Comparison of ENCODE assay signal across 9 cellular contexts in the genomic region with DNA sequence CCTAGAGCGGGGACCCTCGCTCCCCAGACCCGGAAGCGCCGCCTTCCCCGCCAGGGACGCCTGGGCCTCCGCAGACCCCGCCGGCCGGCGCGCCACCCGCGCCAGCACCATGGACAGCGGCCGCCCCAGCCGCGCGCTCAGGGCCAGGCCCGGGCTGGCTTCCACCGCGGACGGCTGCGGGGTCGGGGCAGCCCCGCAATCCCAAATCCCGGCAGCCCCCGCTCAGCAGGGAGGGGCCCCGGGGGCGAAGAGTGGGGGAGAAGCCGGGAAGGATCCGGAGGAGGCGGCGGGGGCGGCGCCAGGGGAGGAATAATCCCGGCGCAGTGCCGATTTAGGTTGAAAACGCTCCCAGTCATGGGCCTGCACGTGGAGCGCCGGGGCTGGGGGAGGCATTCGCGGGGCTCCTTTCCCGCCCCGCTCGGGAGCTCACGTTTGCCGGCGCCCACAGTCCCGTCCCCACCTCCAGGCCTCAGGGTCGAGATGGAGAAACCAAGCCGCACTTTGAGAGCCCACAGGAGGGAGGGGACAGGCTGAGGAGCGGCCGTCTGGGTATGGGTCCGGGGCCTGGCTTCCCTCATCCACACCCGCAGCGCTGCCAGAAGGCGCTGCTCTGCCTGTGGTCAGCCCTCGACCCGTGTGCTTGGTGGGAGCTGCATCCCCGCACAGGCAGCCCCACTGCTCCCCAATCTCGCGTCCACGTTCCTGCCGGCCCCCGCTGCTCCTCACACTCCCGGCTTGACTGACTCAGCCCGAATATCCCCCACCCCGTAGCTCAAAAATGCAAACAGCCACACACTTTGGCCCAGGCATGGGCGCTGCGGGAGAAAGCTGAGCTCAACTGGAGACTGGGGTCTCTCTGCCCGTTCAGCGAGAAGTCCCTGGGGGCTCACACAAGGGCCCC. TPM values are rescaled to one million over a fixed set of nuclear protein-coding genes. Genes with fewer than 3 reads are reported as not detected.
DNase-seq lines count a peak whose midpoint lies in the region; ATAC-seq, FAIRE-seq and TF ChIP-seq lines count a peak whose summit lies in the region.
"Had no signal": no experiment of that assay in that cellular context is flagged by ENCODE, and none has a peak within 500 bp of the region (broad histone marks: within the 10 kb centered on the region; RNA-seq: fewer than 3 reads in every experiment).

No MANE protein-coding gene starts in this region.

- H3K4me3 Mint-ChIP-seq in activated CD4-positive, alpha-beta memory T cell treated with anti-CD3 and anti-CD28 coated beads for 36 hours, result no peak overlapping the region
- H3K4me3 Mint-ChIP-seq: T-helper 1 cell treated with Interleukin-12 subunit alpha and Interleukin-12 subunit beta and Interleukin-4 antibody, amounts not matched to agents 30 μg/mL and 1 μg/mL, for 36 hours had no signal

- H3K27me3 Mint-ChIP-seq in activated CD4-positive, alpha-beta memory T cell treated with anti-CD3 and anti-CD28 coated beads for 36 hours, result peaks cover 21% of the 10 kb centered on the region

- no peak overlapping the region for H3K27ac ChIP-seq in gastroesophageal sphincter

- peak; percentile 64 to 71 for ATAC-seq in activated CD4-positive, CD25-positive, alpha-beta regulatory T cell treated with anti-CD3 and anti-CD28 coated beads, Interleukin-2, amount 50 U/mL, for 24 hours
- peak; percentile 67 for ATAC-seq in gastroesophageal sphincter
- no peak for ATAC-seq in GM18858 (IDR thresholded peaks at IDR 0.05; ENCODE audit: unreplicated experiment)
- ATAC-seq in GM18868 (IDR thresholded peaks at IDR 0.05; ENCODE audit: unreplicated experiment), result no peak

- POLR2A ChIA-PET in activated CD4-positive, alpha-beta memory T cell treated with anti-CD3 and anti-CD28 coated beads for 36 hours (lab: Charles Lee), result interaction anchor here (1.2 kb wide), 1 partner anchor 10 kb away, joined by 3 read pairs; no protein-coding TSS in a partner anchor

- CTCF ChIA-PET in activated CD4-positive, alpha-beta memory T cell treated with anti-CD3 and anti-CD28 coated beads for 36 hours (lab: Charles Lee), result interaction anchor here (2.0 kb wide), 1 partner anchor 84 kb away, joined by 5 read pairs; no protein-coding TSS in a partner anchor

- no peak for TF ChIP-seq EP300 in gastroesophageal sphincter (IDR thresholded peaks at IDR 0.05)

- H3K4me3 ChIP-seq in gastroesophageal sphincter, result no peak overlapping the region

- FAIRE-seq in HTR-8/SVneo (lab: Jason Lieb, UNC), result no peak

- no peaks in the 10 kb centered on the region for H3K9me3 Mint-ChIP-seq in activated CD4-positive, alpha-beta memory T cell treated with anti-CD3 and anti-CD28 coated beads for 36 hours
- H3K9me3 Mint-ChIP-seq: T-helper 1 cell treated with Interleukin-12 subunit alpha and Interleukin-12 subunit beta and Interleukin-4 antibody, amounts not matched to agents 30 μg/mL and 1 μg/mL, for 36 hours had no signal

- H3K4me1 ChIP-seq in gastroesophageal sphincter, result peaks cover 0 to 24% (median 3%) of the 10 kb centered on the region in 3 donors

- H3K27me3 ChIP-seq in gastroesophageal sphincter, result peaks cover 100% of the 10 kb centered on the region

- no CpG with 5 or more reads among the region's 76 CpGs for WGBS in gastroesophageal sphincter (ENCODE audit: low coverage in 1 of 2), 2 donors

- TF ChIP-seq CTCF in gastroesophageal sphincter (IDR thresholded peaks at IDR 0.05), result no peak

- TF ChIP-seq POLR2A in gastroesophageal sphincter (IDR thresholded peaks at IDR 0.05), result no peak

- no peaks in the 10 kb centered on the region for H3K9me3 ChIP-seq in gastroesophageal sphincter

- no peaks in the 10 kb centered on the region for H3K36me3 Mint-ChIP-seq in activated CD4-positive, alpha-beta memory T cell treated with anti-CD3 and anti-CD28 coated beads for 36 hours

- intact Hi-C loops in activated CD4-positive, alpha-beta memory T cell treated with anti-CD3 and anti-CD28 coated beads for 36 hours (cut with micrococcal nuclease), result no loop called here

- no peak overlapping the region for H3K27ac Mint-ChIP-seq in activated CD4-positive, alpha-beta memory T cell treated with anti-CD3 and anti-CD28 coated beads for 36 hours
- H3K27ac Mint-ChIP-seq: T-helper 1 cell treated with Interleukin-12 subunit alpha and Interleukin-12 subunit beta and Interleukin-4 antibody, amounts not matched to agents 30 μg/mL and 1 μg/mL, for 36 hours had no signal

- no peaks in the 10 kb centered on the region for H3K36me3 ChIP-seq in gastroesophageal sphincter

- no peak for DNase-seq in activated CD4-positive, CD25-positive, alpha-beta regulatory T cell treated with anti-CD3 and anti-CD28 coated beads, Interleukin-2, amount 50 U/mL, for 72 hours
- DNase-seq in activated CD4-positive, alpha-beta memory T cell treated with anti-CD3 and anti-CD28 coated beads for 36 hours, result peak; percentile 52
- DNase-seq in stimulated activated CD4-positive, alpha-beta T cell treated with anti-CD3 and anti-CD28 coated beads, Interleukin-4, amount 100 ng/mL, for 1 hour, result peak; percentile 61
- DNase-seq in HTR-8/SVneo (ENCODE audit: insufficient read length, low spot score), result no peak

- peaks cover 14% of the 10 kb centered on the region for H3K4me1 Mint-ChIP-seq in activated CD4-positive, alpha-beta memory T cell treated with anti-CD3 and anti-CD28 coated beads for 36 hours (ENCODE audit: low read depth)

RNA-seq across cellular contexts. Expression of gene FBXL16, which starts 4.7 kb away (rescaled TPM):
- total RNA-seq in activated CD4-positive, alpha-beta memory T cell treated with anti-CD3 and anti-CD28 coated beads for 36 hours, result 10 to 100 TPM in 1 of 2 experiments, 1 to 10 TPM in 1; 7.7 to 14.1 TPM
- 1 to 10 TPM in 1 of 4 donors, under 1 TPM in 3; 0.27 to 1.4 (median 0.35) TPM for total RNA-seq in gastroesophageal sphincter

RNA-seq across cellular contexts. Expression of gene WDR24, which starts 10.7 kb away (rescaled TPM):
- total RNA-seq in activated CD4-positive, alpha-beta memory T cell treated with anti-CD3 and anti-CD28 coated beads for 36 hours, result 10 to 100 TPM; 17.7 to 18.5 TPM
- total RNA-seq in gastroesophageal sphincter, result 10 to 100 TPM in 1 of 4 donors, 1 to 10 TPM in 3; 8.1 to 16.7 (median 9.6) TPM

RNA-seq across cellular contexts. Expression of gene METRN, which starts 14.0 kb away (rescaled TPM):
- 10 to 100 TPM; 14.6 to 16.0 TPM for total RNA-seq in activated CD4-positive, alpha-beta memory T cell treated with anti-CD3 and anti-CD28 coated beads for 36 hours
- total RNA-seq in gastroesophageal sphincter, result 10 to 100 TPM; 22.6 to 77.7 (median 63.8) TPM

RNA-seq across cellular contexts. Expression of gene JMJD8, which starts 16.8 kb away (rescaled TPM):
- 10 to 100 TPM; 29.8 to 30.3 TPM for total RNA-seq in activated CD4-positive, alpha-beta memory T cell treated with anti-CD3 and anti-CD28 coated beads for 36 hours
- total RNA-seq in gastroesophageal sphincter, result 100 to 1,000 TPM in 1 of 4 donors, 10 to 100 TPM in 3; 70.2 to 109 (median 90.5) TPM

RNA-seq across cellular contexts. Expression of gene ANTKMT, which starts 20.0 kb away (rescaled TPM):
- 10 to 100 TPM; 31.2 to 34.9 TPM for total RNA-seq in activated CD4-positive, alpha-beta memory T cell treated with anti-CD3 and anti-CD28 coated beads for 36 hours
- 10 to 100 TPM; 23.5 to 46.2 (median 31.0) TPM for total RNA-seq in gastroesophageal sphincter

Comparison
In these comparisons a context has a peak if more than half of its experiments do, and no peak if none do; other contexts are left out.
1. ATAC-seq: peak in activated CD4-positive, CD25-positive, alpha-beta regulatory T cell treated with anti-CD3 and anti-CD28 coated beads, Interleukin-2, amount 50 U/mL, for 24 hours (2 of 2) and gastroesophageal sphincter (single experiment); none in GM18858 (single experiment) and GM18868 (single experiment).
2. DNase-seq: peak in activated CD4-positive, alpha-beta memory T cell treated with anti-CD3 and anti-CD28 coated beads for 36 hours (single experiment) and stimulated activated CD4-positive, alpha-beta T cell treated with anti-CD3 and anti-CD28 coated beads, Interleukin-4, amount 100 ng/mL, for 1 hour (single experiment); none in activated CD4-positive, CD25-positive, alpha-beta regulatory T cell treated with anti-CD3 and anti-CD28 coated beads, Interleukin-2, amount 50 U/mL, for 72 hours (single experiment) and HTR-8/SVneo (single experiment).